14 cellular contexts compared by ENCODE assay signal in the genomic region with DNA sequence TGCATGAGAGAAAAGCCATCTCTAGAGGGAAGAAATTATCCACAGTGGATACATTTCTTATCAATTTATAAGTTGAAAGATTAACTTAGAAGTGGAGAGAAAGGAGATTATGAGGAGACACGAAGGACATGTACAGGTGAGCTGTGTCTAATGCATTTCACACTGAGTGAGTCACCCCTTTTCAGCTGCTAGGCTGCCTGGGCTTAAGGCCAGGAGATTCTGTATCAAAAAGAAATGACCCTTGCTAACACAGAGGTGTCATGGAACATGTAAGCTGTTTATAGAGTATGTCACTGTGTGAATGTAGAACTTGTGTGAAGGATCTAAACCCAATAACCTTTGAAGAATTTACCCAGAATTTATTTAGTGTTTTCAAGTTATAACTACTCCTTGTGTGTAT.
A peak's percentile ranks its signal among the peaks of the same experiment; 100 is the strongest.
DNase-seq lines count a peak whose midpoint lies in the region; ATAC-seq, FAIRE-seq and TF ChIP-seq lines count a peak whose summit lies in the region.
"Had no signal": no experiment of that assay in that cellular context is flagged by ENCODE, and none has a peak within 500 bp of the region (broad histone marks: within the 10 kb centered on the region; RNA-seq: fewer than 3 reads in every experiment).

No MANE protein-coding gene starts in this region.

- TF ChIP-seq POLR2A in K562 (conservative IDR thresholded peaks at IDR 0.05) = no peak

- no peaks in the 10 kb centered on the region for H3K4me1 ChIP-seq in K562 (replicated peaks in 1 of 2; ENCODE audit: control insufficient read depth in 2 of 2, insufficient read depth in 2 of 2, low read length in 2 of 2)

- H3K9ac ChIP-seq in K562 (ENCODE audit: insufficient read depth in 1 of 2, low read depth in 2 of 2, low read length in 2 of 2) = no peak overlapping the region

- no peaks in the 10 kb centered on the region for H3K36me3 ChIP-seq in K562 (ENCODE audit: control insufficient read depth, insufficient read depth, low read length)
- H3K36me3 ChIP-seq: brain microvascular endothelial cell, esophagus muscularis mucosa, thoracic aorta had no signal

- POLR2A ChIA-PET in K562 (lab: Yijun Ruan, JAX) = no interaction called here

- no peak overlapping the region for H3K4me3 ChIP-seq in K562
- H3K4me3 ChIP-seq: thoracic aorta had no signal

- 0% methylated on average over 1 of the region's 1 CpG for WGBS in K562 (ENCODE audit: insufficient coverage, low coverage, missing lambda C conversion rate)

- no TSS peak for BruUV-seq in K562 (replicated peaks; lab: Mats Ljungman, UMichigan)

- H3K9me1 ChIP-seq in K562 (ENCODE audit: control insufficient read depth, insufficient read depth, low read length) = no peaks in the 10 kb centered on the region

- in situ Hi-C loops in K562 (cut with MboI) = no loop called here

- H3K4me2 ChIP-seq in K562 (ENCODE audit: insufficient read depth, low read length) = no peak overlapping the region

- no peak for TF ChIP-seq CTCF in K562 (IDR thresholded peaks at IDR 0.05 in 2 of 3, conservative IDR thresholded peaks at IDR 0.05 in 1 of 3; ENCODE audit: insufficient read depth in 2 of 3, low read depth in 1 of 3, low read length in 3 of 3)

- H3K27me3 ChIP-seq in K562 (ENCODE audit: control insufficient read depth in 2 of 2, insufficient read depth in 2 of 2, low read length in 2 of 2) = no peaks in the 10 kb centered on the region
- H3K27me3 ChIP-seq: brain microvascular endothelial cell, esophagus muscularis mucosa had no signal

- no peak for ATAC-seq in K562
- no peak for ATAC-seq in GM21737 (IDR thresholded peaks at IDR 0.05; ENCODE audit: unreplicated experiment)

- no peaks in the 10 kb centered on the region; the same call in 1 of the 2 replicates for H3K9me3 ChIP-seq in K562 (replicated peaks; ENCODE audit: control insufficient read depth, insufficient read depth, low read depth, low read length)
- H3K9me3 ChIP-seq: esophagus muscularis mucosa, thoracic aorta had no signal

- DNase-seq in DMS79 treated with DMSO at 0.1 percent for 48 hours (lab: John Stamatoyannopoulos, UW) (peak; percentile 69), NCI-H2081 (lab: John Stamatoyannopoulos, UW) (peak; percentile 20 to 76), K562 (ENCODE audit: extremely low read depth in 1 of 4, low spot score in 3 of 4) (no peak), myocyte (ENCODE audit: low read depth) (peak; percentile 74), NCI-H526 treated with DMSO at 0.1 percent for 48 hours (lab: John Stamatoyannopoulos, UW) (no peak), NCI-H748 treated with DMSO at 0.1 percent for 48 hours (lab: John Stamatoyannopoulos, UW) (no peak), frontal cortex (ENCODE audit: low spot score in 2 of 2) (no peak)
- DNase-seq: activated T-cell treated with anti-CD3 and anti-CD28 coated beads, Interleukin-2, amount 50 U/mL, for 48 hours; brain microvascular endothelial cell; kidney had no signal

- no peaks in the 10 kb centered on the region for H4K20me1 ChIP-seq in K562 (replicated peaks; ENCODE audit: control insufficient read depth, insufficient read depth, low read length)

- TF ChIP-seq EP300 in K562 (IDR thresholded peaks at IDR 0.05; ENCODE audit: low read length) = no peak

- no peak overlapping the region for H3K27ac ChIP-seq in K562 (ENCODE audit: extremely low read depth, low read depth, low read length)
- H3K27ac ChIP-seq: brain microvascular endothelial cell, esophagus muscularis mucosa, thoracic aorta, VCaP had no signal

- no peak for TF ChIP-seq RAD21 in K562 (CRISPR knock-in tag; conservative IDR thresholded peaks at IDR 0.05 in 1 of 2, IDR thresholded peaks at IDR 0.05 in 1 of 2)

- intact Hi-C loops in K562 (cut with micrococcal nuclease) = no loop called here

- CTCF ChIA-PET in K562 (lab: Yijun Ruan, JAX; ENCODE audit: low intra/inter-chr PET ratio) = no interaction called here

- FAIRE-seq in K562 (lab: Jason Lieb, UNC) (peak; percentile 26), frontal cortex (lab: Jason Lieb, UNC) (no peak)
- FAIRE-seq: kidney had no signal

- H2AFZ ChIP-seq in K562 (ENCODE audit: low read depth, low read length) = no peak overlapping the region

- no peaks in the 10 kb centered on the region for H3K79me2 ChIP-seq in K562 (ENCODE audit: control insufficient read depth, insufficient read depth, low read length)

TF ChIP-seq in K562, 482 proteins besides CTCF, POLR2A, EP300 and RAD21:
- TF ChIP-seq, protein P1, sequence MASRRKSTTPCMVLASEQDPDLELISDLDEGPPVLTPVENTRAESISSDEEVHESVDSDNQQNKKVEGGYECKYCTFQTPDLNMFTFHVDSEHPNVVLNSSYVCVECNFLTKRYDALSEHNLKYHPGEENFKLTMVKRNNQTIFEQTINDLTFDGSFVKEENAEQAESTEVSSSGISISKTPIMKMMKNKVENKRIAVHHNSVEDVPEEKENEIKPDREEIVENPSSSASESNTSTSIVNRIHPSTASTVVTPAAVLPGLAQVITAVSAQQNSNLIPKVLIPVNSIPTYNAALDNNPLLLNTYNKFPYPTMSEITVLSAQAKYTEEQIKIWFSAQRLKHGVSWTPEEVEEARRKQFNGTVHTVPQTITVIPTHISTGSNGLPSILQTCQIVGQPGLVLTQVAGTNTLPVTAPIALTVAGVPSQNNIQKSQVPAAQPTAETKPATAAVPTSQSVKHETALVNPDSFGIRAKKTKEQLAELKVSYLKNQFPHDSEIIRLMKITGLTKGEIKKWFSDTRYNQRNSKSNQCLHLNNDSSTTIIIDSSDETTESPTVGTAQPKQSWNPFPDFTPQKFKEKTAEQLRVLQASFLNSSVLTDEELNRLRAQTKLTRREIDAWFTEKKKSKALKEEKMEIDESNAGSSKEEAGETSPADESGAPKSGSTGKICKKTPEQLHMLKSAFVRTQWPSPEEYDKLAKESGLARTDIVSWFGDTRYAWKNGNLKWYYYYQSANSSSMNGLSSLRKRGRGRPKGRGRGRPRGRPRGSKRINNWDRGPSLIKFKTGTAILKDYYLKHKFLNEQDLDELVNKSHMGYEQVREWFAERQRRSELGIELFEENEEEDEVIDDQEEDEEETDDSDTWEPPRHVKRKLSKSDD (conservative IDR thresholded peaks at IDR 0.05; ENCODE audit: low read length) = no peak
TF ChIP-seq in K562: peak in this region for 0.

Comparison
In these comparisons a context has a peak if more than half of its experiments do, and no peak if none do; other contexts are left out.
1. DNase-seq: peak in DMS79 treated with DMSO at 0.1 percent for 48 hours (single experiment), NCI-H2081 (2 of 2) and myocyte (single experiment); none in K562 (0 of 4), NCI-H526 treated with DMSO at 0.1 percent for 48 hours (single experiment), NCI-H748 treated with DMSO at 0.1 percent for 48 hours (single experiment) and frontal cortex (0 of 2).